In genomic region chr9:128124873-128125574, GRCh38 we compare ENCODE assay signal across 8 cellular contexts. TPM values are rescaled to one million over a fixed set of nuclear protein-coding genes. Genes with fewer than 3 reads are reported as not detected.
DNase-seq lines count a peak whose midpoint lies in the region; ATAC-seq, FAIRE-seq and TF ChIP-seq lines count a peak whose summit lies in the region.

No MANE protein-coding gene starts in this region.

- no peak overlapping the region for H3K4me2 ChIP-seq in hepatocyte

- H3K9me3 ChIP-seq in hepatocyte (ENCODE audit: low read depth) (no peaks in the 10 kb centered on the region), small intestine (ENCODE audit: control insufficient read depth, low read depth) (no peaks in the 10 kb centered on the region)

- H3K36me3 Mint-ChIP-seq in activated naive CD8-positive, alpha-beta T cell treated with anti-CD3 and anti-CD28 coated beads for 36 hours, result peaks cover 9% of the 10 kb centered on the region

- H3K4me3 ChIP-seq in hepatocyte (no peak overlapping the region), small intestine (ENCODE audit: low read depth in 1 of 2, low read length in 2 of 2) (no peak overlapping the region)

- H3K27me3 ChIP-seq in hepatocyte (no peaks in the 10 kb centered on the region), small intestine (ENCODE audit: control insufficient read depth in 2 of 2, insufficient read depth in 2 of 2, low read length in 2 of 2) (no peaks in the 10 kb centered on the region)

- no peak for ATAC-seq in GM18519 (IDR thresholded peaks at IDR 0.05; ENCODE audit: low FRiP score, unreplicated experiment)

- no peaks in the 10 kb centered on the region for H3K9me3 Mint-ChIP-seq in activated naive CD8-positive, alpha-beta T cell treated with anti-CD3 and anti-CD28 coated beads for 36 hours

- peaks cover 33% of the 10 kb centered on the region for H3K79me2 ChIP-seq in hepatocyte

- TF ChIP-seq CTCF in hepatocyte (IDR thresholded peaks at IDR 0.05; ENCODE audit: poor library complexity), result peak; percentile 50

- H3K27me3 Mint-ChIP-seq in activated naive CD8-positive, alpha-beta T cell treated with anti-CD3 and anti-CD28 coated beads for 36 hours, result no peaks in the 10 kb centered on the region

- H3K4me1 ChIP-seq in hepatocyte (ENCODE audit: insufficient read depth) (peaks cover 19% of the 10 kb centered on the region), small intestine (ENCODE audit: control insufficient read depth in 2 of 2, insufficient read depth in 1 of 2, low read depth in 1 of 2, low read length in 1 of 2) (peaks cover 0 to 7% of the 10 kb centered on the region in 2 donors)

- peaks cover 24% of the 10 kb centered on the region for H3K4me1 Mint-ChIP-seq in activated naive CD8-positive, alpha-beta T cell treated with anti-CD3 and anti-CD28 coated beads for 36 hours

- peak overlapping the region; percentile 22 for H3K4me3 Mint-ChIP-seq in activated naive CD8-positive, alpha-beta T cell treated with anti-CD3 and anti-CD28 coated beads for 36 hours

- no peak overlapping the region for H2AFZ ChIP-seq in hepatocyte

- H3K27ac ChIP-seq in hepatocyte (no peak overlapping the region), small intestine (ENCODE audit: low read depth in 1 of 2, low read length in 1 of 2) (no peak overlapping the region)

- no peaks in the 10 kb centered on the region for H3K9me2 ChIP-seq in hepatocyte (replicated peaks; ENCODE audit: insufficient read depth)

- no peak for FAIRE-seq in small intestine (lab: Jason Lieb, UNC)

- WGBS in hepatocyte (ENCODE audit: low lambda C conversion rate, missing lambda C conversion rate), result 88% methylated on average over 14 of the region's 15 CpGs
- 59 to 63% (median 61%) methylated on average over 15 of the region's 15 CpGs for WGBS in small intestine, 3 donors

- H4K20me1 ChIP-seq in hepatocyte (ENCODE audit: insufficient read depth, poor library complexity, severe bottlenecking), result no peaks in the 10 kb centered on the region

- H3K27ac Mint-ChIP-seq in activated naive CD8-positive, alpha-beta T cell treated with anti-CD3 and anti-CD28 coated beads for 36 hours, result no peak overlapping the region

- peak in 4 of 6 experiments; percentile 9 to 38 (median 14) for DNase-seq in stimulated activated naive CD4-positive, alpha-beta T cell (lab: John Stamatoyannopoulos, UW)
- no peak for DNase-seq in stimulated activated naive CD4-positive, alpha-beta T cell treated with Interleukin-2 at 50 U/mL for 16 hours (lab: John Stamatoyannopoulos, UW)
- DNase-seq in NOMO-1 treated with dmso at 0.1 percent for 144 hours (lab: John Stamatoyannopoulos, UW; ENCODE audit: unreplicated experiment) (peak; percentile 9), hepatocyte (ENCODE audit: low spot score) (peak; percentile 76), small intestine (peak; percentile 68)
- peak; percentile 41 for DNase-seq in activated naive CD8-positive, alpha-beta T cell treated with anti-CD3 and anti-CD28 coated beads for 36 hours
- DNase-seq in NK-92 treated with Interleukin-12 subunit alpha and Interleukin-12 subunit beta, amount 100 ng/mL, for 24 hours (lab: John Stamatoyannopoulos, UW), result no peak

- H3K36me3 ChIP-seq in hepatocyte (replicated peaks; ENCODE audit: insufficient read depth, low read depth), result no peaks in the 10 kb centered on the region
- H3K36me3 ChIP-seq in small intestine (ENCODE audit: control insufficient read depth in 2 of 2, insufficient read depth in 2 of 2, low read length in 2 of 2), result peaks cover 7 to 9% of the 10 kb centered on the region in 2 donors

RNA-seq across cellular contexts. Expression of gene PTGES2, which starts 2.5 kb away (rescaled TPM):
- 10 to 100 TPM; 63.3 to 66.1 TPM for total RNA-seq in activated naive CD8-positive, alpha-beta T cell treated with anti-CD3 and anti-CD28 coated beads for 36 hours
- 29.4 and 36.5 TPM in 2 replicates for total RNA-seq in hepatocyte
- polyA plus RNA-seq in hepatocyte (68.1 and 81.7 TPM in 2 replicates), small intestine (10 to 100 TPM; 68.2 to 99.7 (median 83.8) TPM)

RNA-seq across cellular contexts. Expression of gene LCN2, which starts 24.2 kb away (rescaled TPM):
- total RNA-seq in activated naive CD8-positive, alpha-beta T cell treated with anti-CD3 and anti-CD28 coated beads for 36 hours, result not detected
- 5.3 and 14.3 TPM in 2 replicates for total RNA-seq in hepatocyte
- polyA plus RNA-seq in hepatocyte (5.6 and 12.8 TPM in 2 replicates), small intestine (100 to 1,000 TPM in 1 of 3 donors, 1 to 10 TPM in 2; 1.6 to 582 (median 5.4) TPM)

RNA-seq across cellular contexts. Expression of gene BBLN, which starts 35.0 kb away (rescaled TPM):
- 10 to 100 TPM; 74.1 to 77.3 TPM for total RNA-seq in activated naive CD8-positive, alpha-beta T cell treated with anti-CD3 and anti-CD28 coated beads for 36 hours
- 88.1 and 102 TPM in 2 replicates for total RNA-seq in hepatocyte
- polyA plus RNA-seq in hepatocyte (86.6 and 92.6 TPM in 2 replicates), small intestine (100 to 1,000 TPM in 1 of 3 donors, 10 to 100 TPM in 2; 45.4 to 111 (median 83.8) TPM)

RNA-seq across cellular contexts. Expression of gene SLC25A25, which starts 57.0 kb away (rescaled TPM):
- 10 to 100 TPM; 13.0 to 14.5 TPM for total RNA-seq in activated naive CD8-positive, alpha-beta T cell treated with anti-CD3 and anti-CD28 coated beads for 36 hours
- 52.4 and 62.3 TPM in 2 replicates for total RNA-seq in hepatocyte
- polyA plus RNA-seq in hepatocyte (40.1 and 51.0 TPM in 2 replicates), small intestine (10 to 100 TPM; 15.5 to 26.2 (median 23.5) TPM)

RNA-seq across cellular contexts. Expression of gene NAIF1, which starts 57.9 kb away (rescaled TPM):
- total RNA-seq in activated naive CD8-positive, alpha-beta T cell treated with anti-CD3 and anti-CD28 coated beads for 36 hours, result 10 to 100 TPM; 11.2 to 12.0 TPM
- 9.6 and 10.3 TPM in 2 replicates for total RNA-seq in hepatocyte
- polyA plus RNA-seq in hepatocyte (7.0 and 8.0 TPM in 2 replicates), small intestine (1 to 10 TPM; 8.1 to 10.0 (median 9.2) TPM)

Comparison
In these comparisons a context has a peak if more than half of its experiments do, and no peak if none do; other contexts are left out.
1. DNase-seq: peak in stimulated activated naive CD4-positive, alpha-beta T cell (4 of 6), NOMO-1 treated with dmso at 0.1 percent for 144 hours (single experiment), activated naive CD8-positive, alpha-beta T cell treated with anti-CD3 and anti-CD28 coated beads for 36 hours (single experiment), hepatocyte (single experiment) and small intestine (single experiment); none in stimulated activated naive CD4-positive, alpha-beta T cell treated with Interleukin-2 at 50 U/mL for 16 hours (single experiment) and NK-92 treated with Interleukin-12 subunit alpha and Interleukin-12 subunit beta, amount 100 ng/mL, for 24 hours (single experiment).